In genomic region chr6:143408787-143409162, GRCh38 we compare ENCODE assay signal across 21 cellular contexts.
"Had no signal": no experiment of that assay in that cellular context is flagged by ENCODE, and none has a peak within 500 bp of the region (broad histone marks: within the 10 kb centered on the region; RNA-seq: fewer than 3 reads in every experiment).

No MANE protein-coding gene starts in this region.

- H3K36me3 ChIP-seq: brain microvascular endothelial cell, colonic mucosa, gastrocnemius medialis, left lung, suprapubic skin had no signal

- ATAC-seq: activated CD4-positive, alpha-beta T cell treated with anti-CD3 and anti-CD28 coated beads for 36 hours; activated CD8-positive, alpha-beta memory T cell treated with anti-CD3 and anti-CD28 coated beads, Interleukin-2, amount 10 ng/mL, durations not matched to agents 7 days and 5 days; gastrocnemius medialis; right cardiac atrium; stimulated activated naive CD8-positive, alpha-beta T cell treated with anti-CD3 and anti-CD28 coated beads, Interleukin-15, amount 100 ng/mL, for 72 hours had no signal

- H3K4me1 ChIP-seq: colonic mucosa, gastrocnemius medialis, left lung had no signal

- DNase-seq: activated CD4-positive, alpha-beta memory T cell treated with anti-CD3 and anti-CD28 coated beads for 36 hours; activated CD4-positive, alpha-beta T cell treated with anti-CD3 and anti-CD28 coated beads for 36 hours; activated CD8-positive, alpha-beta memory T cell treated with anti-CD3 and anti-CD28 coated beads, Interleukin-2, amount 10 ng/mL, durations not matched to agents 7 days and 5 days; activated naive CD4-positive, alpha-beta T cell treated with Interleukin-2 at 50 U/mL for 16 hours; activated T-cell treated with anti-CD3 and anti-CD28 coated beads, Interleukin-2, amount 50 U/mL, for 1 hour; colonic mucosa; erythroblast; gastrocnemius medialis; head of caudate nucleus; left lung; occipital lobe; right cardiac atrium; stimulated activated CD4-positive, alpha-beta T cell treated with anti-CD3 and anti-CD28 coated beads, Interleukin-4, amount 100 ng/mL, for 1 hour; stimulated activated naive CD8-positive, alpha-beta T cell treated with anti-CD3 and anti-CD28 coated beads, Interleukin-15, amount 100 ng/mL, for 72 hours had no signal

- H3K4me1 Mint-ChIP-seq: activated CD4-positive, alpha-beta T cell treated with anti-CD3 and anti-CD28 coated beads for 36 hours; activated CD8-positive, alpha-beta memory T cell treated with anti-CD3 and anti-CD28 coated beads, Interleukin-2, amount 10 ng/mL, durations not matched to agents 7 days and 5 days; central memory CD8-positive, alpha-beta T cell; stimulated activated naive CD8-positive, alpha-beta T cell treated with anti-CD3 and anti-CD28 coated beads, Interleukin-15, amount 100 ng/mL, for 72 hours had no signal

- H3K27ac Mint-ChIP-seq: activated CD4-positive, alpha-beta memory T cell treated with anti-CD3 and anti-CD28 coated beads for 36 hours; activated CD4-positive, alpha-beta T cell treated with anti-CD3 and anti-CD28 coated beads for 36 hours; activated CD8-positive, alpha-beta memory T cell treated with anti-CD3 and anti-CD28 coated beads, Interleukin-2, amount 10 ng/mL, durations not matched to agents 7 days and 5 days; activated T-helper 2 cell treated with anti-CD3 and anti-CD28 coated beads, Interferon-gamma antibody, Interleukin-2, Interleukin-4, amounts not matched to agents 10 μg/mL and 5 μg/mL and 100 μg/mL, durations not matched to agents 14 hours and 24 hours and 36 hours; stimulated activated naive CD8-positive, alpha-beta T cell treated with anti-CD3 and anti-CD28 coated beads, Interleukin-15, amount 100 ng/mL, for 72 hours; WTC11 had no signal

- H3K9me3 ChIP-seq: colonic mucosa, gastrocnemius medialis, left lung, suprapubic skin had no signal

- FAIRE-seq: endometrium had no signal

- H3K4me2 ChIP-seq: smooth muscle cell had no signal

- H3K9me3 Mint-ChIP-seq: activated CD4-positive, alpha-beta memory T cell treated with anti-CD3 and anti-CD28 coated beads for 36 hours; activated T-helper 2 cell treated with anti-CD3 and anti-CD28 coated beads, Interferon-gamma antibody, Interleukin-2, Interleukin-4, amounts not matched to agents 10 μg/mL and 5 μg/mL and 100 μg/mL, durations not matched to agents 14 hours and 24 hours and 36 hours; central memory CD8-positive, alpha-beta T cell had no signal

- H3K4me3 ChIP-seq: colonic mucosa, gastrocnemius medialis, left lung, smooth muscle cell, suprapubic skin had no signal

- H3K27me3 Mint-ChIP-seq: activated CD4-positive, alpha-beta T cell treated with anti-CD3 and anti-CD28 coated beads for 36 hours; central memory CD8-positive, alpha-beta T cell had no signal

- H3K36me3 Mint-ChIP-seq: activated CD4-positive, alpha-beta memory T cell treated with anti-CD3 and anti-CD28 coated beads for 36 hours; activated CD8-positive, alpha-beta memory T cell treated with anti-CD3 and anti-CD28 coated beads, Interleukin-2, amount 10 ng/mL, durations not matched to agents 7 days and 5 days; WTC11 had no signal

- H3K27me3 ChIP-seq: brain microvascular endothelial cell, colonic mucosa, gastrocnemius medialis, left lung, suprapubic skin had no signal

- H3K4me3 Mint-ChIP-seq: activated CD4-positive, alpha-beta memory T cell treated with anti-CD3 and anti-CD28 coated beads for 36 hours; activated CD4-positive, alpha-beta T cell treated with anti-CD3 and anti-CD28 coated beads for 36 hours; activated CD8-positive, alpha-beta memory T cell treated with anti-CD3 and anti-CD28 coated beads, Interleukin-2, amount 10 ng/mL, durations not matched to agents 7 days and 5 days; central memory CD8-positive, alpha-beta T cell; stimulated activated naive CD8-positive, alpha-beta T cell treated with anti-CD3 and anti-CD28 coated beads, Interleukin-15, amount 100 ng/mL, for 72 hours; WTC11 had no signal

- H3K27ac ChIP-seq: brain microvascular endothelial cell, colonic mucosa, gastrocnemius medialis, left lung, suprapubic skin had no signal
